In the genomic region with DNA sequence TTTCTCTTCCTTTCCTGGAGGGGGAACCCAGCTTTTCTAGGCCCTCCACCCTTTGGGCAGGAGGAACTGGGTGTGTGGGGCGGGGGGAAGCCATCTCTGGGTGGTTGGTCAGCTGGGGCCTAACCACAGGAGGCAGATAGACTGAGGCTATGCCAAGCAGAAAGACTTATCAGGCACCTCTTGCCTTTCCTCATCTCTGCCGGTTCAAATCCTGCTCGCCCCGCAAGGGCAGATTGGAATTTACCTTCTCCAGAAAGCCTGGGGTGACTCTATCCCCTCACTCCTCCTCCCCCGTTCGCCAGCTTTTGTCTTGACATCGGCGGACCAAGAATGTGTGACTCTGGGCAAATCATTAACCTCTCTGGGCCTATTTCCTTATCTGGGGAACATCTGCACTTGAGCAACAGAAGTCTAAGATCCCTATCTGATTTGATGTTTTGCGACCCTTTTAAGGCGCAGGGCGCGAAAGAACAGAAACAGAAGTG, we compare ENCODE assay signal across 8 cellular contexts. TPM values are rescaled to one million over a fixed set of nuclear protein-coding genes. Genes with fewer than 3 reads are reported as not detected.
A peak's percentile ranks its signal among the peaks of the same experiment; 100 is the strongest.
DNase-seq lines count a peak whose midpoint lies in the region.

No MANE protein-coding gene starts in this region.

- H3K9ac ChIP-seq in mesenchymal stem cell (ENCODE audit: low read length): peak overlapping the region; percentile 99

- H2BK12ac ChIP-seq in mesenchymal stem cell (ENCODE audit: low read length in 2 of 2): no peak overlapping the region

- no peak overlapping the region for H2BK5ac ChIP-seq in mesenchymal stem cell (ENCODE audit: low read depth, low read length, poor library complexity, severe bottlenecking)

- peak overlapping the region; percentile 91 for H3K4me2 ChIP-seq in mesenchymal stem cell (ENCODE audit: low read length, poor library complexity, severe bottlenecking)

- H3K9me3 Mint-ChIP-seq in dendritic cell treated with granulocyte-macrophage colony-stimulating factor and Interleukin-4, amounts not matched to agents 40 ng/mL and 50 ng/mL, for 4 days: no peaks in the 10 kb centered on the region
- no peaks in the 10 kb centered on the region for H3K9me3 Mint-ChIP-seq in stimulated activated naive CD8-positive, alpha-beta T cell treated with anti-CD3 and anti-CD28 coated beads, Interleukin-15, Interleukin-2, amounts not matched to agents 100 ng/mL and 50 ng/mL, for 24 hours

- H3K27me3 Mint-ChIP-seq in dendritic cell treated with granulocyte-macrophage colony-stimulating factor and Interleukin-4, amounts not matched to agents 40 ng/mL and 50 ng/mL, for 4 days: no peaks in the 10 kb centered on the region
- no peaks in the 10 kb centered on the region for H3K27me3 Mint-ChIP-seq in stimulated activated naive CD8-positive, alpha-beta T cell treated with anti-CD3 and anti-CD28 coated beads, Interleukin-15, Interleukin-2, amounts not matched to agents 100 ng/mL and 50 ng/mL, for 24 hours

- peak overlapping the region in 1 of 2 experiments; percentile 82 for H3K14ac ChIP-seq in mesenchymal stem cell (ENCODE audit: low read length in 2 of 2)

- H3K4me1 ChIP-seq in mesenchymal stem cell (ENCODE audit: control insufficient read depth, insufficient read depth, low read depth, low read length): peaks cover 4% of the 10 kb centered on the region

- H4K91ac ChIP-seq in mesenchymal stem cell (ENCODE audit: low read length): peak overlapping the region; percentile 52

- under 1% methylated on average over 11 of the region's 12 CpGs for WGBS in mesenchymal stem cell

- no peaks in the 10 kb centered on the region for H3K9me3 ChIP-seq in mesenchymal stem cell (ENCODE audit: control insufficient read depth, low read length)

- peak overlapping the region in 1 of 2 experiments; percentile 23 for H3K23ac ChIP-seq in mesenchymal stem cell (ENCODE audit: low read length in 2 of 2)

- intact Hi-C loops in dendritic cell treated with granulocyte-macrophage colony-stimulating factor and Interleukin-4, amounts not matched to agents 40 ng/mL and 50 ng/mL, for 4 days (cut with micrococcal nuclease): loop anchor here (2.0 kb wide), 1 partner anchor 43 kb away; no protein-coding TSS in a partner anchor

- H3K36me3 ChIP-seq in mesenchymal stem cell (ENCODE audit: control insufficient read depth in 1 of 2, insufficient read depth in 2 of 2, low read depth in 1 of 2, low read length in 2 of 2): peaks cover 0 to 10% of the 10 kb centered on the region in 2 experiments

- H3K27ac Mint-ChIP-seq in dendritic cell treated with granulocyte-macrophage colony-stimulating factor and Interleukin-4, amounts not matched to agents 40 ng/mL and 50 ng/mL, for 4 days: peak overlapping the region; percentile 95
- peak overlapping the region; percentile 99 for H3K27ac Mint-ChIP-seq in stimulated activated naive CD8-positive, alpha-beta T cell treated with anti-CD3 and anti-CD28 coated beads, Interleukin-15, Interleukin-2, amounts not matched to agents 100 ng/mL and 50 ng/mL, for 24 hours

- H3K27ac ChIP-seq in mesenchymal stem cell (ENCODE audit: low read length, poor library complexity, severe bottlenecking): peak overlapping the region; percentile 96

- H3K18ac ChIP-seq in mesenchymal stem cell (ENCODE audit: low read depth in 1 of 2, low read length in 2 of 2): peak overlapping the region; percentile 17 to 94

- no peaks in the 10 kb centered on the region for H3K27me3 ChIP-seq in mesenchymal stem cell (ENCODE audit: control insufficient read depth in 1 of 2, insufficient read depth in 1 of 2, low read length in 2 of 2)

- H2AK5ac ChIP-seq in mesenchymal stem cell (ENCODE audit: low read length, severe bottlenecking): peak overlapping the region; percentile 92

- peak overlapping the region; percentile 7 to 45 for H3K4ac ChIP-seq in mesenchymal stem cell (ENCODE audit: low read depth in 1 of 2, low read length in 2 of 2)

- peaks cover 52% of the 10 kb centered on the region for H3K4me1 Mint-ChIP-seq in dendritic cell treated with granulocyte-macrophage colony-stimulating factor and Interleukin-4, amounts not matched to agents 40 ng/mL and 50 ng/mL, for 4 days (ENCODE audit: low read depth)
- peaks cover 67% of the 10 kb centered on the region for H3K4me1 Mint-ChIP-seq in stimulated activated naive CD8-positive, alpha-beta T cell treated with anti-CD3 and anti-CD28 coated beads, Interleukin-15, Interleukin-2, amounts not matched to agents 100 ng/mL and 50 ng/mL, for 24 hours (ENCODE audit: low read depth)

- H3K4me3 Mint-ChIP-seq in dendritic cell treated with granulocyte-macrophage colony-stimulating factor and Interleukin-4, amounts not matched to agents 40 ng/mL and 50 ng/mL, for 4 days: peak overlapping the region; percentile 98
- peak overlapping the region; percentile 99 for H3K4me3 Mint-ChIP-seq in stimulated activated naive CD8-positive, alpha-beta T cell treated with anti-CD3 and anti-CD28 coated beads, Interleukin-15, Interleukin-2, amounts not matched to agents 100 ng/mL and 50 ng/mL, for 24 hours

- H2BK15ac ChIP-seq in mesenchymal stem cell (ENCODE audit: low read depth, poor library complexity, severe bottlenecking): no peak overlapping the region

- H3K4me3 ChIP-seq in mesenchymal stem cell (ENCODE audit: insufficient read depth in 1 of 2, low read depth in 1 of 2, low read length in 2 of 2): peak overlapping the region; percentile 87 to 98

- peak; percentile 66 for DNase-seq in NCI-H1694 treated with DMSO at 0.1 percent for 48 hours (lab: John Stamatoyannopoulos, UW)
- no peak for DNase-seq in NCI-H1694 (lab: John Stamatoyannopoulos, UW)
- DNase-seq in H4 (ENCODE audit: low spot score): peak; percentile 53
- peak; percentile 63 for DNase-seq in KG1 (lab: John Stamatoyannopoulos, UW)
- peak; percentile 44 for DNase-seq in UCSD-AML1 (lab: John Stamatoyannopoulos, UW; ENCODE audit: unreplicated experiment)
- no peak for DNase-seq in mesenchymal stem cell

- H3K36me3 Mint-ChIP-seq in dendritic cell treated with granulocyte-macrophage colony-stimulating factor and Interleukin-4, amounts not matched to agents 40 ng/mL and 50 ng/mL, for 4 days (ENCODE audit: low read depth): peaks cover 31% of the 10 kb centered on the region
- peaks cover 34% of the 10 kb centered on the region for H3K36me3 Mint-ChIP-seq in stimulated activated naive CD8-positive, alpha-beta T cell treated with anti-CD3 and anti-CD28 coated beads, Interleukin-15, Interleukin-2, amounts not matched to agents 100 ng/mL and 50 ng/mL, for 24 hours (ENCODE audit: low read depth)

- peak overlapping the region; percentile 30 for H2AFZ ChIP-seq in mesenchymal stem cell (ENCODE audit: low read depth, low read length)

- peaks cover 5% of the 10 kb centered on the region for H3K79me1 ChIP-seq in mesenchymal stem cell (replicated peaks; ENCODE audit: low read length, poor library complexity, severe bottlenecking)

- peak overlapping the region; percentile 95 for H4K8ac ChIP-seq in mesenchymal stem cell (ENCODE audit: low read length)

- peak overlapping the region; percentile 52 for H2BK120ac ChIP-seq in mesenchymal stem cell (ENCODE audit: low read depth, low read length)

RNA-seq across cellular contexts. Expression of a gene that starts 0.6 kb away (rescaled TPM):
- 344 and 405 TPM in 2 replicates for total RNA-seq in H4 (2014; rRNA removed; shearing (Covaris generic))
- polyA plus RNA-seq in mesenchymal stem cell (2013, experiment 1 of 2): 351 TPM
- polyA plus RNA-seq in mesenchymal stem cell (2013, experiment 2 of 2): 352 TPM

Comparison
In these comparisons a context has a peak if more than half of its experiments do, and no peak if none do; other contexts are left out.
1. DNase-seq: peak in NCI-H1694 treated with DMSO at 0.1 percent for 48 hours (single experiment), H4 (single experiment), KG1 (single experiment) and UCSD-AML1 (single experiment); none in NCI-H1694 (single experiment) and mesenchymal stem cell (single experiment).